ENCODE assay signal across 25 cellular contexts in genomic region chr2:236342507-236342906, GRCh38.
"Had no signal": no experiment of that assay in that cellular context is flagged by ENCODE, and none has a peak within 500 bp of the region (broad histone marks: within the 10 kb centered on the region; RNA-seq: fewer than 3 reads in every experiment).

No MANE protein-coding gene starts in this region.

- H3K9me3 ChIP-seq: adrenal gland, SJSA1, SK-N-SH had no signal

- ATAC-seq: activated CD4-positive, alpha-beta T cell treated with anti-CD3 and anti-CD28 coated beads for 36 hours; activated CD4-positive, CD25-positive, alpha-beta regulatory T cell treated with anti-CD3 and anti-CD28 coated beads, Interleukin-2, amount 50 U/mL, for 24 hours; activated CD8-positive, alpha-beta T cell treated with anti-CD3 and anti-CD28 coated beads, Interleukin-2, amount 10 ng/mL, durations not matched to agents 7 days and 5 days; activated naive CD4-positive, alpha-beta T cell treated with anti-CD3 and anti-CD28 coated beads, Interleukin-2, amount 50 U/mL, for 72 hours; K562; Panc1; WTC11 had no signal

- H3K4me3 ChIP-seq: adrenal gland, cardiac muscle cell, K562, SJSA1 had no signal

- DNase-seq: activated CD4-positive, alpha-beta T cell treated with anti-CD3 and anti-CD28 coated beads for 36 hours; activated CD4-positive, alpha-beta T cell treated with anti-CD3 and anti-CD28 coated beads, Interleukin-2, amount 10 ng/mL, durations not matched to agents 7 days and 5 days; activated CD4-positive, alpha-beta T cell treated with anti-CD3 and anti-CD28 coated beads, Interleukin-2, amount 50 U/mL, for 48 hours; activated CD8-positive, alpha-beta T cell treated with anti-CD3 and anti-CD28 coated beads, Interleukin-2, amount 10 ng/mL, durations not matched to agents 7 days and 5 days; activated gamma-delta T cell treated with Interleukin-2 at 50 U/mL for 16 hours; activated naive CD4-positive, alpha-beta T cell treated with anti-CD3 and anti-CD28 coated beads for 36 hours; activated T-cell treated with anti-CD3 and anti-CD28 coated beads, Interleukin-2, amount 50 U/mL, for 24 hours; adrenal gland; brain microvascular endothelial cell; NCI-H1105; NCI-H1417 treated with DMSO at 0.1 percent for 48 hours; NCI-H187 treated with DMSO at 0.1 percent for 48 hours; NCI-H2081 treated with DMSO at 0.1 percent for 48 hours; NCI-H226; NCI-H446 treated with DMSO at 0.1 percent for 48 hours; NCI-H524; SHP77 treated with DMSO at 0.1 percent for 48 hours; SK-N-SH had no signal

- H3K36me3 ChIP-seq: adrenal gland, brain microvascular endothelial cell, cardiac muscle cell, SJSA1 had no signal

- FAIRE-seq: K562 had no signal

- H3K27me3 ChIP-seq: adrenal gland, brain microvascular endothelial cell, cardiac muscle cell, SJSA1 had no signal

- H3K4me2 ChIP-seq: SK-N-SH had no signal

- H3K27ac ChIP-seq: adrenal gland, brain microvascular endothelial cell, cardiac muscle cell, SJSA1 had no signal

- H3K9ac ChIP-seq: SK-N-SH had no signal

- H3K4me1 ChIP-seq: adrenal gland, SJSA1 had no signal
